ENCODE assay signal across 19 cellular contexts in the genomic region with DNA sequence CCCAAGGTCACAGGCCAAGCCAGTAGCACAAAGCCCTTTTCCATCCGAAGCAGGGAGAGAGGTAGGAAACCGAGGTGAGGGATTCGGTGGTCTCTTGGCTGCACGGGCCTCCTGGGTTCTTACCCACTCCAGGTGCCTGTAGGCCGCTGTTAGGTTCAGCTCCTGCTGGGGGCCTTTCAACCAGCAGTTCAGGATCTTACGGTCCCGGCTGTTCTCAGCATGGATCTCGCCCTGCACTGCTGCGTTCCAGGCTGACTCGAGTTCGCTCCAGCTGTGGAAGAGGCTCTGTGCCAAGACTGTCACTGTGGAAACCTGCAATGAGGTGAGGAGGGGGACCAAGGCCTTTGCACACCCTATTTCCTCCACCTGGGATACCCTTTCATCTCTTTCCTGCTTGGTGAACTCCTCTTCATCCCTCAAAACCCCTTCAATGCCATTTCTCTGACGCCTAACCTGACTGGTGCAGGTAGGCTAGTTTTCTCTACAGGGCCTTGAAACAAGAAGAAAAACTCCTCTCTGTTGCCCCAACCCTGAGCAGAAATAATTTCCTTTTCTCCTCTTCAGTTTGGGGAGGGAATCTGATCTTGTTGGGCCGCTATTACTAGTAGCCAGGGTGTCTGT.
A peak's percentile ranks its signal among the peaks of the same experiment; 100 is the strongest.
DNase-seq lines count a peak whose midpoint lies in the region; TF ChIP-seq lines count a peak whose summit lies in the region.
"Had no signal": no experiment of that assay in that cellular context is flagged by ENCODE, and none has a peak within 500 bp of the region (broad histone marks: within the 10 kb centered on the region; RNA-seq: fewer than 3 reads in every experiment).

No MANE protein-coding gene starts in this region.

- H3K36me3 ChIP-seq in HEK293 (ENCODE audit: control insufficient read depth in 2 of 2, insufficient read depth in 1 of 2, low read length in 2 of 2) (no peaks in the 10 kb centered on the region), osteoblast (ENCODE audit: insufficient read depth, low read length) (no peaks in the 10 kb centered on the region)
- H3K36me3 ChIP-seq: BLaER1, HAP-1 had no signal

- H3K4me3 Mint-ChIP-seq in mesothelial cell of epicardium = no peak overlapping the region
- H3K4me3 Mint-ChIP-seq: B cell; CD4-positive, CD25-positive, alpha-beta regulatory T cell; CD8-positive, alpha-beta T cell had no signal

- H3K27me3 ChIP-seq in osteoblast (ENCODE audit: insufficient read depth, low read length) = peaks cover 19% of the 10 kb centered on the region
- H3K27me3 ChIP-seq: BLaER1 had no signal

- no peak overlapping the region for H2AFZ ChIP-seq in osteoblast (ENCODE audit: low read length)

- no peak overlapping the region for H3K4me3 ChIP-seq in HEK293 (ENCODE audit: low read depth, low read length)
- H3K4me3 ChIP-seq in choroid plexus epithelial cell (ENCODE audit: low read depth, low read length) = no peak overlapping the region
- no peak overlapping the region for H3K4me3 ChIP-seq in osteoblast (ENCODE audit: insufficient read depth, low read length)
- H3K4me3 ChIP-seq: BLaER1, HAP-1 had no signal

- CTCF ChIA-PET in HEK293 (lab: Yijun Ruan, JAX) = no interaction called here

- H3K4me1 ChIP-seq in HEK293 (ENCODE audit: control insufficient read depth, insufficient read depth, low read length) = no peaks in the 10 kb centered on the region
- no peaks in the 10 kb centered on the region for H3K4me1 ChIP-seq in osteoblast (ENCODE audit: insufficient read depth, low read length)
- H3K4me1 ChIP-seq: Caco-2, HAP-1 had no signal

- no peaks in the 10 kb centered on the region for H4K20me1 ChIP-seq in osteoblast (ENCODE audit: insufficient read depth, low read length)
- H4K20me1 ChIP-seq: BLaER1 had no signal

- H3K4me1 Mint-ChIP-seq in mesothelial cell of epicardium = peaks cover 11% of the 10 kb centered on the region
- H3K4me1 Mint-ChIP-seq: B cell; CD4-positive, CD25-positive, alpha-beta regulatory T cell had no signal

- DNase-seq in NCI-H345 (lab: John Stamatoyannopoulos, UW) = peak; percentile 7
- DNase-seq in NCI-H345 treated with DMSO at 0.1 percent for 48 hours (lab: John Stamatoyannopoulos, UW; ENCODE audit: unreplicated experiment) = no peak
- DNase-seq in choroid plexus epithelial cell (ENCODE audit: low read depth) = peak; percentile 1
- peak; percentile 59 for DNase-seq in osteoblast (ENCODE audit: insufficient read length, low spot score, missing footprints)
- DNase-seq in islet precursor cell = no peak
- DNase-seq in mesothelial cell of epicardium (ENCODE audit: low spot score in 2 of 2, unreplicated experiment in 2 of 2) = no peak
- DNase-seq in NOMO-1 (lab: John Stamatoyannopoulos, UW; ENCODE audit: unreplicated experiment in 2 of 2) = no peak
- DNase-seq: Caco-2; CD4-positive, CD25-positive, alpha-beta regulatory T cell; CD8-positive, alpha-beta T cell; DMS153; DND-41; GOT3 had no signal

- H3K27me3 Mint-ChIP-seq in mesothelial cell of epicardium (ENCODE audit: low read depth) = no peaks in the 10 kb centered on the region
- H3K27me3 Mint-ChIP-seq: B cell had no signal

- H3K27ac ChIP-seq in HEK293 (ENCODE audit: extremely low read depth, low read depth, low read length) (no peak overlapping the region), osteoblast (ENCODE audit: low read depth, low read length) (no peak overlapping the region)
- H3K27ac ChIP-seq: 22Rv1, BLaER1, C4-2B had no signal

- H3K27ac Mint-ChIP-seq in mesothelial cell of epicardium = no peak overlapping the region
- H3K27ac Mint-ChIP-seq: B cell; CD4-positive, CD25-positive, alpha-beta regulatory T cell; CD8-positive, alpha-beta T cell had no signal

- H3K79me2 ChIP-seq in osteoblast (ENCODE audit: insufficient read depth, low read length) = no peaks in the 10 kb centered on the region

- no peak for TF ChIP-seq CTCF in HEK293 (tag by site-specific recombination; IDR thresholded peaks at IDR 0.05)
- no peak for TF ChIP-seq CTCF in choroid plexus epithelial cell (conservative IDR thresholded peaks at IDR 0.05; ENCODE audit: low read depth, low read length)
- TF ChIP-seq CTCF in osteoblast (IDR thresholded peaks at IDR 0.05; ENCODE audit: extremely low read depth, low read depth, low read length) = no peak
- no peak for TF ChIP-seq CTCF in mesothelial cell of epicardium (IDR thresholded peaks at IDR 0.05; ENCODE audit: unreplicated experiment)

- H3K9me3 ChIP-seq in HEK293 (ENCODE audit: control insufficient read depth, insufficient read depth, low read depth, low read length) (no peaks in the 10 kb centered on the region), osteoblast (ENCODE audit: low read depth, low read length) (no peaks in the 10 kb centered on the region)
- H3K9me3 ChIP-seq: BLaER1, Caco-2, HAP-1 had no signal

- POLR2A ChIA-PET in HEK293 (lab: Yijun Ruan, JAX) = no interaction called here

- no peaks in the 10 kb centered on the region for H3K9me3 Mint-ChIP-seq in mesothelial cell of epicardium
- H3K9me3 Mint-ChIP-seq: CD8-positive, alpha-beta T cell had no signal

- no peaks in the 10 kb centered on the region for H3K36me3 Mint-ChIP-seq in mesothelial cell of epicardium
- H3K36me3 Mint-ChIP-seq: CD8-positive, alpha-beta T cell had no signal

- no peak overlapping the region for H3K4me2 ChIP-seq in osteoblast (ENCODE audit: insufficient read depth, low read length)
- H3K4me2 ChIP-seq: BLaER1 had no signal

TF ChIP-seq in HEK293, 187 proteins besides CTCF, POLR2A, EP300 and RAD21:
- TF ChIP-seq, protein P1, sequence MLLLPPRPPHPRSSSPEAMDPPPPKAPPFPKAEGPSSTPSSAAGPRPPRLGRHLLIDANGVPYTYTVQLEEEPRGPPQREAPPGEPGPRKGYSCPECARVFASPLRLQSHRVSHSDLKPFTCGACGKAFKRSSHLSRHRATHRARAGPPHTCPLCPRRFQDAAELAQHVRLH (tag by site-specific recombination; IDR thresholded peaks at IDR 0.05) = no peak
- TF ChIP-seq ZFP3 (tag by site-specific recombination; IDR thresholded peaks at IDR 0.05; ENCODE audit: low read depth) (peak; percentile 89), GLIS1 (tag by site-specific recombination; IDR thresholded peaks at IDR 0.05) (no peak), ZNF670 (tag by site-specific recombination; IDR thresholded peaks at IDR 0.05; ENCODE audit: low read depth) (no peak), ZNF223 (tag by site-specific recombination; IDR thresholded peaks at IDR 0.05) (no peak), RBAK (tag by site-specific recombination; IDR thresholded peaks at IDR 0.05) (no peak), ZNF146 (tag by site-specific recombination; IDR thresholded peaks at IDR 0.05) (no peak), ZIC2 (tag by site-specific recombination; IDR thresholded peaks at IDR 0.05) (peak; percentile 98), ZNF561 (tag by site-specific recombination; IDR thresholded peaks at IDR 0.05; ENCODE audit: borderline replicate concordance) (no peak), SP7 (tag by site-specific recombination; IDR thresholded peaks at IDR 0.05) (no peak), ZNF239 (tag by site-specific recombination; IDR thresholded peaks at IDR 0.05) (no peak)
- TF ChIP-seq, protein P2, sequence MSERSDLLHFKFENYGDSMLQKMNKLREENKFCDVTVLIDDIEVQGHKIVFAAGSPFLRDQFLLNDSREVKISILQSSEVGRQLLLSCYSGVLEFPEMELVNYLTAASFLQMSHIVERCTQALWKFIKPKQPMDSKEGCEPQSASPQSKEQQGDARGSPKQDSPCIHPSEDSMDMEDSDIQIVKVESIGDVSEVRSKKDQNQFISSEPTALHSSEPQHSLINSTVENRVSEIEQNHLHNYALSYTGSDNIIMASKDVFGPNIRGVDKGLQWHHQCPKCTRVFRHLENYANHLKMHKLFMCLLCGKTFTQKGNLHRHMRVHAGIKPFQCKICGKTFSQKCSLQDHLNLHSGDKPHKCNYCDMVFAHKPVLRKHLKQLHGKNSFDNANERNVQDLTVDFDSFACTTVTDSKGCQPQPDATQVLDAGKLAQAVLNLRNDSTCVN (tag by site-specific recombination; optimal IDR thresholded peaks at IDR 0.05) = no peak
- TF ChIP-seq, protein P3, sequence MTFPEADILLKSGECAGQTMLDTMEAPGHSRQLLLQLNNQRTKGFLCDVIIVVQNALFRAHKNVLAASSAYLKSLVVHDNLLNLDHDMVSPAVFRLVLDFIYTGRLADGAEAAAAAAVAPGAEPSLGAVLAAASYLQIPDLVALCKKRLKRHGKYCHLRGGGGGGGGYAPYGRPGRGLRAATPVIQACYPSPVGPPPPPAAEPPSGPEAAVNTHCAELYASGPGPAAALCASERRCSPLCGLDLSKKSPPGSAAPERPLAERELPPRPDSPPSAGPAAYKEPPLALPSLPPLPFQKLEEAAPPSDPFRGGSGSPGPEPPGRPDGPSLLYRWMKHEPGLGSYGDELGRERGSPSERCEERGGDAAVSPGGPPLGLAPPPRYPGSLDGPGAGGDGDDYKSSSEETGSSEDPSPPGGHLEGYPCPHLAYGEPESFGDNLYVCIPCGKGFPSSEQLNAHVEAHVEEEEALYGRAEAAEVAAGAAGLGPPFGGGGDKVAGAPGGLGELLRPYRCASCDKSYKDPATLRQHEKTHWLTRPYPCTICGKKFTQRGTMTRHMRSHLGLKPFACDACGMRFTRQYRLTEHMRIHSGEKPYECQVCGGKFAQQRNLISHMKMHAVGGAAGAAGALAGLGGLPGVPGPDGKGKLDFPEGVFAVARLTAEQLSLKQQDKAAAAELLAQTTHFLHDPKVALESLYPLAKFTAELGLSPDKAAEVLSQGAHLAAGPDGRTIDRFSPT (tag by site-specific recombination; IDR thresholded peaks at IDR 0.05) = no peak
TF ChIP-seq in HEK293: peak in this region for 2.

Comparison
In these comparisons a context has a peak if more than half of its experiments do, and no peak if none do; other contexts are left out.
1. DNase-seq: peak in NCI-H345 (single experiment), choroid plexus epithelial cell (single experiment) and osteoblast (single experiment); none in NCI-H345 treated with DMSO at 0.1 percent for 48 hours (single experiment), islet precursor cell (single experiment), mesothelial cell of epicardium (0 of 2) and NOMO-1 (0 of 2).